In genomic region chr3:152318512-152318911, GRCh38 we compare ENCODE assay signal across 1 cellular context.
TF ChIP-seq lines count a peak whose summit lies in the region.

No MANE protein-coding gene starts in this region.

TF ChIP-seq in GM23338, 12 proteins besides CTCF, POLR2A, EP300 and RAD21 (continued from another document):
- no peak for TF ChIP-seq ZNF462 (CRISPR knock-in tag; IDR thresholded peaks at IDR 0.05)
- TF ChIP-seq EZH2 (IDR thresholded peaks at IDR 0.05; ENCODE audit: low read depth, unreplicated experiment), result no peak
- TF ChIP-seq REST (IDR thresholded peaks at IDR 0.05; ENCODE audit: unreplicated experiment), result no peak
- TF ChIP-seq STAT1 (IDR thresholded peaks at IDR 0.05; ENCODE audit: unreplicated experiment), result no peak
- TF ChIP-seq POLR2AphosphoS5 (IDR thresholded peaks at IDR 0.05; ENCODE audit: low read depth), result no peak
- TF ChIP-seq ZNF331 (CRISPR knock-in tag; IDR thresholded peaks at IDR 0.05; ENCODE audit: low read depth), result no peak
- no peak for TF ChIP-seq ZNF114 (CRISPR knock-in tag; IDR thresholded peaks at IDR 0.05)
- TF ChIP-seq ETS1 (IDR thresholded peaks at IDR 0.05), result no peak
